Comparison of ENCODE assay signal across 8 cellular contexts in the genomic region with DNA sequence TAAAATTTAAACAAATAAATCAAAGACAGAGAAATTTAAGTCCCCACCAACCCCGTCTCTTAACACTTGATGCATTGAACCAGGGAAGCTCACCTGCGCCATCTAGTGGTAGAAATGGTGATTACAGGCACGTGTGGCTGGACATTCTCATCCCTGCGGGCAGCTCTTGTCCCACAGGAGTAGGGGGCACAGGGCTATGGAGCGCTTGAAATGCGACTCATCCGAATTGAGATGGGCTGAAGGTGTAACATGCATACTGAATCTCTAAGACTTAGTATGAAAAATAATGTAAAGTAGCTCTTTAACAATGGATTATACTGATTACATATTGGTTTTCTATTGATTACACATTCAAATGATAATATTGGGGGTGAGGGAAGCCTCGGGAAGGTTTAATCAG. TPM values are rescaled to one million over a fixed set of nuclear protein-coding genes. Genes with fewer than 3 reads are reported as not detected.
A peak's percentile ranks its signal among the peaks of the same experiment; 100 is the strongest.
DNase-seq lines count a peak whose midpoint lies in the region; ATAC-seq, FAIRE-seq and TF ChIP-seq lines count a peak whose summit lies in the region.

No MANE protein-coding gene starts in this region.

- intact Hi-C loops in Caco-2 (cut with micrococcal nuclease; ENCODE audit: unreplicated experiment) = loop anchor here (1.0 to 2.0 kb wide), 4 partner anchors 20 to 173 kb away; no protein-coding TSS in a partner anchor

- H3K4me1 Mint-ChIP-seq in Caco-2 (ENCODE audit: low read depth, unreplicated experiment) = no peaks in the 10 kb centered on the region

- H3K27ac ChIP-seq in neutrophil (no peak overlapping the region), tibial nerve (no peak overlapping the region)

- DNase-seq in Caco-2 (peak; percentile 68 to 81), HS-5 (ENCODE audit: low read depth) (peak; percentile 43), RCC 7860 (ENCODE audit: low spot score) (peak; percentile 31), fibroblast of peridontal ligament (ENCODE audit: extremely low read depth) (peak; percentile 79), tibial nerve (ENCODE audit: low spot score in 2 of 2) (peak; percentile 65 to 92)
- DNase-seq in activated T-cell treated with anti-CD3 and anti-CD28 coated beads, Interleukin-2, amount 50 U/mL, for 48 hours = peak; percentile 84

- no peak overlapping the region for H3K27ac Mint-ChIP-seq in Caco-2 (ENCODE audit: unreplicated experiment)

- H3K9me3 Mint-ChIP-seq in Caco-2 (ENCODE audit: unreplicated experiment) = no peaks in the 10 kb centered on the region

- no TSS peak for BruUV-seq in Caco-2 (replicated peaks; lab: Mats Ljungman, UMichigan)

- 16% methylated on average over 8 of the region's 8 CpGs for WGBS in tibial nerve, 2 donors

- no peak overlapping the region for H3K4me3 ChIP-seq in Caco-2 (ENCODE audit: low read depth, low read length)
- no peak overlapping the region for H3K4me3 ChIP-seq in neutrophil (ENCODE audit: low read depth in 1 of 2, low read length in 1 of 2)
- H3K4me3 ChIP-seq in tibial nerve = no peak overlapping the region

- H3K9me3 ChIP-seq in Caco-2 = no peaks in the 10 kb centered on the region
- no peaks in the 10 kb centered on the region for H3K9me3 ChIP-seq in neutrophil
- no peaks in the 10 kb centered on the region for H3K9me3 ChIP-seq in tibial nerve

- FAIRE-seq in RCC 7860 (lab: Jason Lieb, UNC) = no peak

- no peaks in the 10 kb centered on the region; the same call in 1 of the 2 replicates for H3K27me3 ChIP-seq in Caco-2 (replicated peaks; ENCODE audit: control insufficient read depth, insufficient read depth, low read length)
- H3K27me3 ChIP-seq in neutrophil = peaks cover 18% of the 10 kb centered on the region
- no peaks in the 10 kb centered on the region for H3K27me3 ChIP-seq in tibial nerve

- H3K36me3 ChIP-seq in Caco-2 (ENCODE audit: control insufficient read depth, insufficient read depth, low read length) (no peaks in the 10 kb centered on the region), neutrophil (no peaks in the 10 kb centered on the region), tibial nerve (peaks cover 0 to under 1% (median 0%) of the 10 kb centered on the region in 3 donors)

- CTCF ChIA-PET in Caco-2 (lab: Charles Lee) = interaction anchor here (0.6 to 4.1 kb wide), 17 partner anchors 9 to 262 kb away, joined by 3 to 65 read pairs (median 4); no protein-coding TSS in a partner anchor

- POLR2A ChIA-PET in Caco-2 (lab: Charles Lee) = no interaction called here

- TF ChIP-seq POLR2A in tibial nerve (IDR thresholded peaks at IDR 0.05) = no peak

- no peaks in the 10 kb centered on the region for H3K36me3 Mint-ChIP-seq in Caco-2 (ENCODE audit: insufficient read depth, unreplicated experiment)

- ATAC-seq in HG03039 (IDR thresholded peaks at IDR 0.05; ENCODE audit: unreplicated experiment) = no peak

- TF ChIP-seq CTCF in Caco-2 (IDR thresholded peaks at IDR 0.05; ENCODE audit: insufficient read depth in 1 of 2, low read depth in 1 of 2, low read length in 1 of 2, severe bottlenecking in 1 of 2, unreplicated experiment in 1 of 2) = peak; percentile 92 to 98
- peak; percentile 94 for TF ChIP-seq CTCF in neutrophil (IDR thresholded peaks at IDR 0.05)
- peak; percentile 82 to 95 (median 92) for TF ChIP-seq CTCF in tibial nerve (IDR thresholded peaks at IDR 0.05)

- H3K4me3 Mint-ChIP-seq in Caco-2 (ENCODE audit: unreplicated experiment) = no peak overlapping the region

- peaks cover 2% of the 10 kb centered on the region for H3K27me3 Mint-ChIP-seq in Caco-2 (ENCODE audit: insufficient read depth, unreplicated experiment)

- H3K4me1 ChIP-seq in Caco-2 (no peaks in the 10 kb centered on the region), neutrophil (ENCODE audit: control insufficient read depth in 1 of 2, insufficient read depth in 1 of 2, low read depth in 1 of 2, low read length in 1 of 2) (no peaks in the 10 kb centered on the region), tibial nerve (no peaks in the 10 kb centered on the region)

- no peak for TF ChIP-seq EP300 in tibial nerve (IDR thresholded peaks at IDR 0.05)

RNA-seq across cellular contexts. Expression of gene SLIT1, which starts 24.8 kb away (rescaled TPM):
- 0.41 and 0.42 TPM in 2 replicates for total RNA-seq in Caco-2 (2022)
- 1 to 10 TPM in 2 of 4 donors, under 1 TPM in 2; 0.78 to 3.1 (median 1.3) TPM for total RNA-seq in tibial nerve

Comparison
In these comparisons a context has a peak if more than half of its experiments do, and no peak if none do; other contexts are left out.
1. DNase-seq: peak in every context shown above with its lines; median percentile 84 in activated T-cell treated with anti-CD3 and anti-CD28 coated beads, Interleukin-2, amount 50 U/mL, for 48 hours; 79 in fibroblast of peridontal ligament; 78 in tibial nerve; 74 in Caco-2; 43 in HS-5; 31 in RCC 7860.